Comparison of ENCODE assay signal across 21 cellular contexts in the genomic region with DNA sequence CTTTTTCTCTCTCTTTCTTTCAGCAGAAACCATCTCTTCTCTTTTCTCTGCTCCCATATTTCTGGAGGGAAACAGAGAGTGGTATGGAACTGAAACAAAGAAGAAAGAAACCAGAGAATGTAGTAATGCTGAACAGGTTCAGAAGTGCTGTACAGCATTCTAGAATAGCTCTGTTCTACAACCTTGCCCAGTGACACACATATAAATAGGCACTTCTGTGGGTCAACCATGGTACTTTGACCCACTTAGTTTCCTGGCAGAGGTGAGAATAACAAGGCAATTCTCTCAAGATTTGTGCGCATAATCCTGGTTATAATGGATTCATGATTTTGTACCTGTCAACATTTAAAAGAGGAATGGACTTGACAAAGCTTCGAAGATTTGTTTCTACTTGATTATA. TPM values are rescaled to one million over a fixed set of nuclear protein-coding genes. Genes with fewer than 3 reads are reported as not detected.
"Had no signal": no experiment of that assay in that cellular context is flagged by ENCODE, and none has a peak within 500 bp of the region (broad histone marks: within the 10 kb centered on the region; RNA-seq: fewer than 3 reads in every experiment).

No MANE protein-coding gene starts in this region.

- H3K36me3 ChIP-seq: heart right ventricle, left ventricle myocardium inferior, neutrophil, uterus had no signal

- H3K27ac Mint-ChIP-seq: naive thymus-derived CD8-positive, alpha-beta T cell; type B pancreatic cell had no signal

- H3K9me3 Mint-ChIP-seq: naive thymus-derived CD8-positive, alpha-beta T cell; type B pancreatic cell had no signal

- ATAC-seq: naive thymus-derived CD8-positive, alpha-beta T cell; psoas muscle had no signal

- H3K4me3 ChIP-seq: dorsolateral prefrontal cortex, heart right ventricle, left ventricle myocardium inferior, psoas muscle, sigmoid colon, skin epidermis, uterus had no signal

- H3K27ac ChIP-seq: dorsolateral prefrontal cortex, heart right ventricle, left ventricle myocardium inferior, neutrophil, psoas muscle, sigmoid colon, skin epidermis, uterus had no signal

- H3K4me3 Mint-ChIP-seq: naive thymus-derived CD8-positive, alpha-beta T cell; type B pancreatic cell had no signal

- H3K9me3 ChIP-seq: heart right ventricle, left ventricle myocardium inferior, neutrophil, psoas muscle, sigmoid colon, uterus had no signal

- DNase-seq: cortex of kidney; dorsolateral prefrontal cortex; effector CD8-positive, alpha-beta T cell; foreskin melanocyte; heart right ventricle; hypothalamus; kidney glomerular epithelial cell; left ventricle myocardium inferior; mesendoderm; naive thymus-derived CD8-positive, alpha-beta T cell; psoas muscle; retina; sigmoid colon; stimulated activated CD4-positive, alpha-beta T cell treated with anti-CD3 and anti-CD28 coated beads, Interleukin-2, amount 100 ng/mL, for 48 hours; stimulated activated naive CD4-positive, alpha-beta T cell treated with Interleukin-2 at 50 U/mL for 16 hours; uterus had no signal

- H3K36me3 Mint-ChIP-seq: naive thymus-derived CD8-positive, alpha-beta T cell; type B pancreatic cell had no signal

- H3K27me3 Mint-ChIP-seq: type B pancreatic cell had no signal

- H3K4me1 ChIP-seq: psoas muscle, sigmoid colon, uterus had no signal

- H3K27me3 ChIP-seq: dorsolateral prefrontal cortex, heart right ventricle, neutrophil, sigmoid colon, uterus had no signal

- FAIRE-seq: islet of Langerhans had no signal

RNA-seq across cellular contexts. Expression of gene CFAP91, which starts 12.3 kb away (rescaled TPM):
- total RNA-seq: lung microvascular endothelial cell had no signal
- polyA plus RNA-seq: naive thymus-derived CD8-positive, alpha-beta T cell had no signal
